ENCODE assay signal across 8 cellular contexts in the genomic region with DNA sequence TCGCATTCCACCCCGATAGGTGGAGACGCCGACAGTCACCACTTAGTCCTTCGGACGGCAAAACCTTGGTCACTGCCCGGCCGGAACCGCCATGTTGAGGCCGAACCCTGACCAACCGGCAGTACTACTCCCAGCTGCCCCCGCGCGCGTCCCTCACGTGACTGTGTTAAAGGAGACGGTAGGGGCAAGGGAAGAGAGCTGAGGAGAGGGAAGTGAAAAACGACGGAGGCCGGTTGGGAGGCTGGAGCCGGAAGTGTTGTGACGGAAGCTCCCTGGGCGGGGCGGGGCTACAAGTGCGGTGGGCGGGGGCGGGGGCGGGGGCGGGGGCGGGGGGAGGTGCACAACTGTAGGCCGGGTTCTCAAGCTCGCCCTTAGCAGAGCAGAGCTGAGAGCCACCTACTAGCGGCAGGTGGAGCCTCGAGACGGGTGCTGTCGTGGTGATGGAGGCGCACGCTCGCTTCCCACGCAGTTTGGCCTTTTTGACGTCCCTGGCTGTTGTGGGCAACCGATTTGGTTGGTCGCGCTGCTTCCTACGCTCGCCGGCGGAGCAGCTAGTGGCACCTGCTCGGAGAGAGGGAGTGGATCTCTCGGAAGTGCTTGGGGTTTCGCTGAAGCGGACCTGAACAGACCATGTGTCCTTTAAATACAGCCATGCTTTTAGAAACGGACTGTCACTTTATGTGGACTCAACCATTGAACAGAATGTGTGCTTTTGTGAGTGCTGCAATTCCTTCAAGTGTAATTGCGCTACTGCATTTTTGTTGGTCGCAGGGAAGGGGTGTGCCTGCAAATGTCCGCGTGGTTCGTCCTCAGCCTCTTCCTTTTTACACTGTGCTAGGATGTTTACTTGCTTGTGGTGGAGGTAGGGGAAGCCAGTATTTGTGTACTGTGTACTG. TPM values are rescaled to one million over a fixed set of nuclear protein-coding genes. Genes with fewer than 3 reads are reported as not detected.
DNase-seq lines count a peak whose midpoint lies in the region; TF ChIP-seq lines count a peak whose summit lies in the region.

A gene with protein sequence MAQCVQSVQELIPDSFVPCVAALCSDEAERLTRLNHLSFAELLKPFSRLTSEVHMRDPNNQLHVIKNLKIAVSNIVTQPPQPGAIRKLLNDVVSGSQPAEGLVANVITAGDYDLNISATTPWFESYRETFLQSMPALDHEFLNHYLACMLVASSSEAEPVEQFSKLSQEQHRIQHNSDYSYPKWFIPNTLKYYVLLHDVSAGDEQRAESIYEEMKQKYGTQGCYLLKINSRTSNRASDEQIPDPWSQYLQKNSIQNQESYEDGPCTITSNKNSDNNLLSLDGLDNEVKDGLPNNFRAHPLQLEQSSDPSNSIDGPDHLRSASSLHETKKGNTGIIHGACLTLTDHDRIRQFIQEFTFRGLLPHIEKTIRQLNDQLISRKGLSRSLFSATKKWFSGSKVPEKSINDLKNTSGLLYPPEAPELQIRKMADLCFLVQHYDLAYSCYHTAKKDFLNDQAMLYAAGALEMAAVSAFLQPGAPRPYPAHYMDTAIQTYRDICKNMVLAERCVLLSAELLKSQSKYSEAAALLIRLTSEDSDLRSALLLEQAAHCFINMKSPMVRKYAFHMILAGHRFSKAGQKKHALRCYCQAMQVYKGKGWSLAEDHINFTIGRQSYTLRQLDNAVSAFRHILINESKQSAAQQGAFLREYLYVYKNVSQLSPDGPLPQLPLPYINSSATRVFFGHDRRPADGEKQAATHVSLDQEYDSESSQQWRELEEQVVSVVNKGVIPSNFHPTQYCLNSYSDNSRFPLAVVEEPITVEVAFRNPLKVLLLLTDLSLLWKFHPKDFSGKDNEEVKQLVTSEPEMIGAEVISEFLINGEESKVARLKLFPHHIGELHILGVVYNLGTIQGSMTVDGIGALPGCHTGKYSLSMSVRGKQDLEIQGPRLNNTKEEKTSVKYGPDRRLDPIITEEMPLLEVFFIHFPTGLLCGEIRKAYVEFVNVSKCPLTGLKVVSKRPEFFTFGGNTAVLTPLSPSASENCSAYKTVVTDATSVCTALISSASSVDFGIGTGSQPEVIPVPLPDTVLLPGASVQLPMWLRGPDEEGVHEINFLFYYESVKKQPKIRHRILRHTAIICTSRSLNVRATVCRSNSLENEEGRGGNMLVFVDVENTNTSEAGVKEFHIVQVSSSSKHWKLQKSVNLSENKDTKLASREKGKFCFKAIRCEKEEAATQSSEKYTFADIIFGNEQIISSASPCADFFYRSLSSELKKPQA (N-terminal part only) (minus strand): TSS at position 130 of the 896 bp plus-strand sequence. CDS start 364 bp downstream, outside the sequence.

- no peaks in the 10 kb centered on the region for H3K9me3 Mint-ChIP-seq in activated naive CD4-positive, alpha-beta T cell treated with anti-CD3 and anti-CD28 coated beads, Interleukin-2, amount 10 ng/mL, durations not matched to agents 7 days and 5 days

- H3K4me3 ChIP-seq in GM06990 (replicated peaks; ENCODE audit: low read depth, low read length) (peak within 1 kb of the TSS; percentile 70), HFF-Myc (replicated peaks; ENCODE audit: low read depth, low read length) (peak within 1 kb of the TSS; percentile 76), suprapubic skin (peak within 1 kb of the TSS; percentile 91)

- H3K4me3 Mint-ChIP-seq in activated naive CD4-positive, alpha-beta T cell treated with anti-CD3 and anti-CD28 coated beads, Interleukin-2, amount 10 ng/mL, durations not matched to agents 7 days and 5 days, result peak within 1 kb of the TSS; percentile 99

- peak in 1 of 2 donors; percentile 54 for TF ChIP-seq POLR2A in suprapubic skin (IDR thresholded peaks at IDR 0.05)

- peak; percentile 92 for DNase-seq in GM06990 (ENCODE audit: extremely low read depth, insufficient read length)
- DNase-seq in HFF-Myc (ENCODE audit: extremely low read depth, low read depth), result peak; percentile 93
- DNase-seq in NAMALWA (ENCODE audit: low spot score), result peak; percentile 97
- DNase-seq in SK-N-DZ (ENCODE audit: low spot score), result peak; percentile 98
- DNase-seq in activated naive CD4-positive, alpha-beta T cell treated with anti-CD3 and anti-CD28 coated beads, Interleukin-2, amount 10 ng/mL, durations not matched to agents 7 days and 5 days, result peak; percentile 94
- DNase-seq in germinal center (ENCODE audit: low spot score), result peak; percentile 92
- DNase-seq in nucleus accumbens (lab: John Stamatoyannopoulos, UW), result peak; percentile 79 to 99 (median 97)
- peak; percentile 99 for DNase-seq in suprapubic skin (ENCODE audit: low spot score in 2 of 2)

- peak; percentile 18 for TF ChIP-seq CTCF in GM06990 (IDR thresholded peaks at IDR 0.05; ENCODE audit: insufficient read depth, low read length, poor library complexity, severe bottlenecking)
- no peak for TF ChIP-seq CTCF in HFF-Myc (IDR thresholded peaks at IDR 0.05; ENCODE audit: low read depth, low read length, missing control alignments)
- TF ChIP-seq CTCF in suprapubic skin (IDR thresholded peaks at IDR 0.05), result no peak

- H3K4me1 Mint-ChIP-seq in activated naive CD4-positive, alpha-beta T cell treated with anti-CD3 and anti-CD28 coated beads, Interleukin-2, amount 10 ng/mL, durations not matched to agents 7 days and 5 days, result peaks cover 52% of the 10 kb centered on the region

- H3K4me1 ChIP-seq in suprapubic skin, result peaks cover 39% of the 10 kb centered on the region

- no peaks in the 10 kb centered on the region for H3K27me3 Mint-ChIP-seq in activated naive CD4-positive, alpha-beta T cell treated with anti-CD3 and anti-CD28 coated beads, Interleukin-2, amount 10 ng/mL, durations not matched to agents 7 days and 5 days

- CTCF ChIA-PET in activated naive CD4-positive, alpha-beta T cell treated with anti-CD3 and anti-CD28 coated beads, Interleukin-2, amount 10 ng/mL, durations not matched to agents 7 days and 5 days (lab: Charles Lee), result interaction anchor here (0.8 to 4.3 kb wide), 6 partner anchors 14 to 606 kb away, joined by 3 to 12 read pairs (median 4); a partner anchor contains a TSS

- H3K27ac ChIP-seq in suprapubic skin, result peak within 1 kb of the TSS; percentile 91

- peaks cover 10% of the 10 kb centered on the region for H3K36me3 Mint-ChIP-seq in activated naive CD4-positive, alpha-beta T cell treated with anti-CD3 and anti-CD28 coated beads, Interleukin-2, amount 10 ng/mL, durations not matched to agents 7 days and 5 days

- H3K27ac Mint-ChIP-seq in activated naive CD4-positive, alpha-beta T cell treated with anti-CD3 and anti-CD28 coated beads, Interleukin-2, amount 10 ng/mL, durations not matched to agents 7 days and 5 days, result peak within 1 kb of the TSS; percentile 99

- H3K36me3 ChIP-seq in GM06990 (ENCODE audit: control insufficient read depth, insufficient read depth, low read length) (no peaks in the 10 kb centered on the region), suprapubic skin (no peaks in the 10 kb centered on the region)

- no peak for TF ChIP-seq EP300 in suprapubic skin (IDR thresholded peaks at IDR 0.05)

- no peaks in the 10 kb centered on the region for H3K9me3 ChIP-seq in suprapubic skin

- under 1% methylated on average over 41 of the region's 58 CpGs for WGBS in suprapubic skin

- no peaks in the 10 kb centered on the region for H3K27me3 ChIP-seq in GM06990 (replicated peaks; ENCODE audit: control insufficient read depth, insufficient read depth, low read length)
- H3K27me3 ChIP-seq in suprapubic skin, result no peaks in the 10 kb centered on the region

RNA-seq across cellular contexts. Expression of the gene that starts here (rescaled TPM):
- 17.8 and 28.3 TPM in 2 replicates for polyA plus RNA-seq in SK-N-DZ (2014; cell fraction: cytosol; rRNA removed)
- 27.0 and 42.9 TPM in 2 replicates for polyA plus RNA-seq in SK-N-DZ (2014; cell fraction: nucleus; rRNA removed)
- 10 to 100 TPM; 36.9 to 56.2 (median 42.8) TPM for total RNA-seq in suprapubic skin

Comparison
In these comparisons a context has a peak if more than half of its experiments do, and no peak if none do; other contexts are left out.
1. Peak in every context shown above with its lines: DNase-seq, H3K4me3 ChIP-seq and H3K27ac ChIP-seq.